In genomic region chr17:4947411-4948165, GRCh38 we compare ENCODE assay signal across 8 cellular contexts. TPM values are rescaled to one million over a fixed set of nuclear protein-coding genes. Genes with fewer than 3 reads are reported as not detected.
DNase-seq lines count a peak whose midpoint lies in the region; ATAC-seq and TF ChIP-seq lines count a peak whose summit lies in the region.

No MANE protein-coding gene starts in this region.

- H3K9ac ChIP-seq in adipocyte (ENCODE audit: low read length) = peak overlapping the region; percentile 100

- H3K9me3 ChIP-seq in adipocyte (ENCODE audit: control insufficient read depth, low read length) (no peaks in the 10 kb centered on the region), heart right ventricle (no peaks in the 10 kb centered on the region)

- peak; percentile 74 for DNase-seq in ELR (ENCODE audit: low read depth)
- peak; percentile 42 for DNase-seq in SW480 (ENCODE audit: low spot score)
- peak; percentile 74 for DNase-seq in adipocyte (ENCODE audit: low read depth)
- peak; percentile 53 to 66 for DNase-seq in heart right ventricle
- DNase-seq in retina = peak; percentile 66
- DNase-seq in Ammon's horn (ENCODE audit: low spot score) = no peak

- TF ChIP-seq CTCF in heart right ventricle (IDR thresholded peaks at IDR 0.05) = no peak

- intact Hi-C loops in heart right ventricle (cut with DNase I) = loop anchor here in 4 of 10 donors (1.0 to 5.0 kb wide), 6 partner anchors 7 to 50 kb away; partner anchors contain the start of genes SPAG7 (in 2 of the 4), CAMTA2 (in 1 of the 4), INCA1 (in 1 of the 4) and KIF1C (in 1 of the 4)

- 0 to 1% methylated on average over 56 of the region's 56 CpGs for WGBS in heart right ventricle, 2 donors

- H3K27me3 ChIP-seq in adipocyte (replicated peaks; ENCODE audit: control insufficient read depth, insufficient read depth, low read length) (no peaks in the 10 kb centered on the region), heart right ventricle (no peaks in the 10 kb centered on the region)

- ATAC-seq in HG03432 (IDR thresholded peaks at IDR 0.05; ENCODE audit: unreplicated experiment) (peak; percentile 22), heart right ventricle (peak; percentile 22 to 47 (median 36)), HG02678 (IDR thresholded peaks at IDR 0.05; ENCODE audit: unreplicated experiment) (no peak)

- peak overlapping the region; percentile 98 for H3K4me3 ChIP-seq in adipocyte (ENCODE audit: low read length)
- H3K4me3 ChIP-seq in heart right ventricle = peak overlapping the region; percentile 67 to 100 (median 98)

- peak overlapping the region; percentile 89 to 100 (median 99) for H3K27ac ChIP-seq in heart right ventricle

- H3K4me1 ChIP-seq in adipocyte (ENCODE audit: control insufficient read depth, insufficient read depth, low read length) (peaks cover 41% of the 10 kb centered on the region), heart right ventricle (peaks cover 18 to 77% (median 53%) of the 10 kb centered on the region in 9 donors)

- H3K36me3 ChIP-seq in adipocyte (ENCODE audit: control insufficient read depth, insufficient read depth, low read length, severe bottlenecking) (peaks cover 41% of the 10 kb centered on the region), heart right ventricle (peaks cover 0 to 49% (median 13%) of the 10 kb centered on the region in 9 donors)

RNA-seq across cellular contexts. Expression of gene PFN1, which starts 0.7 kb away (rescaled TPM):
- total RNA-seq in heart right ventricle = 100 to 1,000 TPM; 144 to 376 (median 160) TPM
- polyA plus RNA-seq in heart right ventricle = 100 to 1,000 TPM; 170 to 830 TPM

RNA-seq across cellular contexts. Expression of gene ENO3, which starts 3.3 kb away (rescaled TPM):
- 1,000 to 10,000 TPM in 2 of 10 donors, 100 to 1,000 TPM in 8; 609 to 1,418 (median 746) TPM for total RNA-seq in heart right ventricle
- 1,000 to 10,000 TPM in 1 of 2 donors, 100 to 1,000 TPM in 1; 143 to 1,668 TPM for polyA plus RNA-seq in heart right ventricle

RNA-seq across cellular contexts. Expression of gene RNF167, which starts 7.5 kb away (rescaled TPM):
- 100 to 1,000 TPM in 1 of 10 donors, 10 to 100 TPM in 9; 65.0 to 104 (median 80.9) TPM for total RNA-seq in heart right ventricle
- polyA plus RNA-seq in heart right ventricle = 100 to 1,000 TPM; 132 to 202 TPM

RNA-seq across cellular contexts. Expression of gene SLC25A11, which starts 7.7 kb away (rescaled TPM):
- total RNA-seq in heart right ventricle = 100 to 1,000 TPM; 181 to 312 (median 242) TPM
- polyA plus RNA-seq in heart right ventricle = 100 to 1,000 TPM; 126 to 127 TPM

RNA-seq across cellular contexts. Expression of gene GP1BA, which starts 15.5 kb away (rescaled TPM):
- total RNA-seq in heart right ventricle = under 1 TPM in 5 of 10 donors, not detected in 5; 0.15 to 0.53 (median 0.39) TPM
- polyA plus RNA-seq in heart right ventricle = under 1 TPM; 0.04 to 0.15 TPM
